ENCODE assay signal across 10 cellular contexts in the genomic region with DNA sequence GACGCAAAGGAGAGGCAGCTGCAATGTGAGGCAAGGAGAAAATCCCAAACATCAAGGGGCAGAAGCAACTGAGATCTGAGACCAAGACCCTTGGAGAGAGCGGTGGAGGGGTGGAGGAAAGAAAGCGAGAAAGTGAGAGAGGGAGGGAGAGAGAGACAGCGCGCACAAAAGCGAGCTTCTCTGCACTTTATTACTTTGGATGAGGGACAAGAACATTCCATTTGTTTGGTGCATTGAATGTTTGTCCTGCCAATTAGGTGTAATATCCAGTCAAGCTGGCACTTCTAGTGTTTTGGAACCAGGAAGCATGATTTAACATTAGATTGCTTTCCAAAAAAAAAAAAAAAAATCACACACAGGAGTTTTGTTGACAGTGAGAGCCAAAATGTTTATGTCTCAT. TPM values are rescaled to one million over a fixed set of nuclear protein-coding genes. Genes with fewer than 3 reads are reported as not detected.
A peak's percentile ranks its signal among the peaks of the same experiment; 100 is the strongest.
DNase-seq lines count a peak whose midpoint lies in the region; ATAC-seq and TF ChIP-seq lines count a peak whose summit lies in the region.
"Had no signal": no experiment of that assay in that cellular context is flagged by ENCODE, and none has a peak within 500 bp of the region (broad histone marks: within the 10 kb centered on the region; RNA-seq: fewer than 3 reads in every experiment).

No MANE protein-coding gene starts in this region.

- CTCF ChIA-PET in activated CD8-positive, alpha-beta memory T cell treated with anti-CD3 and anti-CD28 coated beads, Interleukin-2, amount 10 ng/mL, durations not matched to agents 7 days and 5 days (lab: Charles Lee): interaction anchor here (0.7 to 2.3 kb wide), 4 partner anchors 9 to 49 kb away, joined by 3 to 6 read pairs (median 4); no protein-coding TSS in a partner anchor

- TF ChIP-seq RAD21 in liver (IDR thresholded peaks at IDR 0.05): no peak

- in situ Hi-C loops in astrocyte of the cerebellum (cut with HindIII; ENCODE audit: low sequenced_read_pairs): no loop called here

- H3K9me3 Mint-ChIP-seq in activated CD8-positive, alpha-beta memory T cell treated with anti-CD3 and anti-CD28 coated beads, Interleukin-2, amount 10 ng/mL, durations not matched to agents 7 days and 5 days (ENCODE audit: low read depth): no peaks in the 10 kb centered on the region

- H3K27me3 ChIP-seq in liver (ENCODE audit: control insufficient read depth in 4 of 4, insufficient read depth in 4 of 4, low read length in 3 of 4) (no peaks in the 10 kb centered on the region), thoracic aorta (replicated peaks; ENCODE audit: insufficient read depth) (no peaks in the 10 kb centered on the region)

- H3K27ac Mint-ChIP-seq in activated CD8-positive, alpha-beta memory T cell treated with anti-CD3 and anti-CD28 coated beads, Interleukin-2, amount 10 ng/mL, durations not matched to agents 7 days and 5 days: peak overlapping the region; percentile 99

- WGBS in liver: 34% methylated on average over 6 of the region's 6 CpGs

- peaks cover 12% of the 10 kb centered on the region for H3K27me3 Mint-ChIP-seq in activated CD8-positive, alpha-beta memory T cell treated with anti-CD3 and anti-CD28 coated beads, Interleukin-2, amount 10 ng/mL, durations not matched to agents 7 days and 5 days

- peaks cover 7% of the 10 kb centered on the region for H3K36me3 Mint-ChIP-seq in activated CD8-positive, alpha-beta memory T cell treated with anti-CD3 and anti-CD28 coated beads, Interleukin-2, amount 10 ng/mL, durations not matched to agents 7 days and 5 days

- H3K9ac ChIP-seq in liver (ENCODE audit: low read depth in 1 of 2, low read length in 2 of 2): no peak overlapping the region

- H3K4me3 ChIP-seq in astrocyte of the cerebellum (ENCODE audit: low read depth, low read length) (peak overlapping the region; percentile 93), liver (ENCODE audit: low read depth in 1 of 3, low read length in 3 of 3) (peak overlapping the region; percentile 64 to 90 (median 81)), thoracic aorta (peak overlapping the region; percentile 97)
- H3K4me3 ChIP-seq: K562 had no signal

- H3K4me1 ChIP-seq in liver (ENCODE audit: control insufficient read depth in 4 of 4, insufficient read depth in 4 of 4, low read length in 3 of 4) (peaks cover 2 to 34% (median 11%) of the 10 kb centered on the region in 4 donors), thoracic aorta (ENCODE audit: control insufficient read depth in 1 of 2, low read depth in 2 of 2) (peaks cover 14 to 45% of the 10 kb centered on the region in 2 donors)

- peak overlapping the region; percentile 97 for H3K4me3 Mint-ChIP-seq in activated CD8-positive, alpha-beta memory T cell treated with anti-CD3 and anti-CD28 coated beads, Interleukin-2, amount 10 ng/mL, durations not matched to agents 7 days and 5 days

- H3K4me1 Mint-ChIP-seq in activated CD8-positive, alpha-beta memory T cell treated with anti-CD3 and anti-CD28 coated beads, Interleukin-2, amount 10 ng/mL, durations not matched to agents 7 days and 5 days: peaks cover 43% of the 10 kb centered on the region

- H3K27ac ChIP-seq in liver (ENCODE audit: low read depth in 1 of 2, low read length in 2 of 2): peak overlapping the region; percentile 83 to 95
- peak overlapping the region; percentile 99 for H3K27ac ChIP-seq in thoracic aorta

- H3K9me3 ChIP-seq in liver (ENCODE audit: control insufficient read depth in 4 of 4, low read length in 3 of 4) (no peaks in the 10 kb centered on the region), thoracic aorta (no peaks in the 10 kb centered on the region)

- H3K36me3 ChIP-seq in liver (ENCODE audit: control insufficient read depth in 4 of 4, insufficient read depth in 3 of 4, low read depth in 1 of 4, low read length in 3 of 4) (no peaks in the 10 kb centered on the region), thoracic aorta (no peaks in the 10 kb centered on the region)

- ATAC-seq in activated CD8-positive, alpha-beta memory T cell treated with anti-CD3 and anti-CD28 coated beads, Interleukin-2, amount 10 ng/mL, durations not matched to agents 7 days and 5 days: no peak
- no peak for ATAC-seq in thoracic aorta (ENCODE audit: insufficient number of reproducible peaks, low FRiP score, low read depth)
- ATAC-seq in GM18511 (IDR thresholded peaks at IDR 0.05; ENCODE audit: unreplicated experiment): no peak
- no peak for ATAC-seq in HG03039 (IDR thresholded peaks at IDR 0.05; ENCODE audit: unreplicated experiment)
- ATAC-seq: K562 had no signal

- TF ChIP-seq CTCF in astrocyte of the cerebellum (IDR thresholded peaks at IDR 0.05; ENCODE audit: low read depth, low read length, missing control alignments) (no peak), liver (IDR thresholded peaks at IDR 0.05; ENCODE audit: low read depth, low read length, missing input control) (no peak), thoracic aorta (IDR thresholded peaks at IDR 0.05) (no peak)

- no peak for DNase-seq in activated CD8-positive, alpha-beta memory T cell treated with anti-CD3 and anti-CD28 coated beads, Interleukin-2, amount 10 ng/mL, durations not matched to agents 7 days and 5 days
- no peak for DNase-seq in activated CD8-positive, alpha-beta memory T cell treated with anti-CD3 and anti-CD28 coated beads, Interleukin-2, amount 50 U/mL, for 48 hours
- DNase-seq in astrocyte of the cerebellum (ENCODE audit: low read depth): no peak
- DNase-seq in thoracic aorta (ENCODE audit: low spot score): no peak
- DNase-seq in NCI-H82 treated with DMSO at 0.1 percent for 48 hours (lab: John Stamatoyannopoulos, UW; ENCODE audit: unreplicated experiment): no peak
- DNase-seq: DND-41 had no signal

TF ChIP-seq in liver, 16 proteins besides CTCF, POLR2A, EP300 and RAD21:
- no peak for TF ChIP-seq SP1 (IDR thresholded peaks at IDR 0.05)
- peak in 1 of 2 donors; percentile 12 for TF ChIP-seq HNF4A (conservative IDR thresholded peaks at IDR 0.05)
TF ChIP-seq in liver: peak in this region for 1.

RNA-seq across cellular contexts. Expression of a gene that starts 1.4 kb away (rescaled TPM):
- 100 to 1,000 TPM; 149 to 173 TPM for total RNA-seq in activated CD8-positive, alpha-beta memory T cell treated with anti-CD3 and anti-CD28 coated beads, Interleukin-2, amount 10 ng/mL, durations not matched to agents 7 days and 5 days
- 100 to 1,000 TPM in 1 of 2 donors, 10 to 100 TPM in 1; 89.1 to 126 TPM for total RNA-seq in liver
- 10 to 100 TPM; 43.3 to 72.9 TPM for polyA plus RNA-seq in liver
- total RNA-seq in thoracic aorta: 100 to 1,000 TPM; 175 to 347 TPM
